ENCODE assay signal across 8 cellular contexts in the genomic region with DNA sequence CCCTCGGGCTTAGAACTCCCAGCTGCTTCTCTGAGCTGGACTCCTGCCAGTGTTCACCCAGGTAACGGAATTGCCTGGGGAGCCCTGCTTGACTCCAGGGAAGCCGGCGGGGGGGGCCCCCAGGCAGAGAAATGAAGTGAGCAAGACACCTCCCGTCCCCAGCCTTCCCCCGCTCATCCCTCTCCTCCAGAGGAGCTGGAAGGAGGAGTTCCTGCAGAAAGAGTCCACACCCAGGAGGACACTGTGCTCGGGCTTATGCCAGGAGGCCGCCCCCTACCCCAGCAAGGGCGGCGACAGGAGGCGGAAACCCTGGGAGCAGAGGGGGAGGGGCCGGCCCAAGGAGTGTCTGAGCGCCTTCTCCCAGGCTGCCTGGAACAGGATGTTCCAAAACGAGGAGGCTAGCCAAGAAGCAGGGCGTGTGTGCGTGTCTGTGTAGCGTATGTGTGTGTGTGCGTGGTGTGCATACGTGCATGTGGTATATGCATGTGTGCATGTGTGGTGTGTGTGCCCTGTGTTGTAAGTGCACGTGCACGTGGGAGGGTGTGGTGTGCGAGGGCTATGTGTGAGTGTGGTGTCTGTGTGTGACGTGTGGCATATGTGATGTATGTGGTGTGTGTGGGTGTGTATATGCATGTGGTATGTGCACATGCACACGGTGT.
DNase-seq lines count a peak whose midpoint lies in the region; ATAC-seq and TF ChIP-seq lines count a peak whose summit lies in the region.

No MANE protein-coding gene starts in this region.

- TF ChIP-seq CTCF in Calu3 (IDR thresholded peaks at IDR 0.05; ENCODE audit: unreplicated experiment) (no peak), esophagus muscularis mucosa (IDR thresholded peaks at IDR 0.05) (no peak), neural progenitor cell (IDR thresholded peaks at IDR 0.05) (no peak)

- peaks cover 21 to 54% (median 46%) of the 10 kb centered on the region in 4 donors for H3K4me1 ChIP-seq in esophagus muscularis mucosa
- H3K4me1 ChIP-seq in neural progenitor cell: peaks cover 19% of the 10 kb centered on the region

- no peaks in the 10 kb centered on the region for H3K79me2 ChIP-seq in neural progenitor cell (ENCODE audit: low read depth)

- H3K27ac Mint-ChIP-seq in Calu3 (ENCODE audit: unreplicated experiment) (no peak overlapping the region), neural progenitor cell (peak overlapping the region; percentile 60)

- intact Hi-C loops in Calu3 (cut with micrococcal nuclease; ENCODE audit: unreplicated experiment): no loop called here
- intact Hi-C loops in esophagus muscularis mucosa (cut with DNase I): no loop called here

- no peak overlapping the region for H3K4me3 Mint-ChIP-seq in Calu3 (ENCODE audit: low read depth, unreplicated experiment)
- no peak overlapping the region for H3K4me3 Mint-ChIP-seq in neural progenitor cell

- peak; percentile 79 for TF ChIP-seq EP300 in esophagus muscularis mucosa (IDR thresholded peaks at IDR 0.05)

- H3F3A ChIP-seq in neural progenitor cell (ENCODE audit: low read depth): no peaks in the 10 kb centered on the region

- no peak for TF ChIP-seq POLR2A in esophagus muscularis mucosa (IDR thresholded peaks at IDR 0.05; ENCODE audit: low read depth)

- H3K9ac ChIP-seq in neural progenitor cell: no peak overlapping the region

- H3K4me3 ChIP-seq in esophagus muscularis mucosa (peak overlapping the region; percentile 29 to 48 (median 39)), neural progenitor cell (no peak overlapping the region)

- peak overlapping the region; percentile 9 for H2AFZ ChIP-seq in neural progenitor cell (replicated peaks)

- H3K9me3 ChIP-seq in esophagus muscularis mucosa: no peaks in the 10 kb centered on the region
- no peaks in the 10 kb centered on the region for H3K9me3 ChIP-seq in neural progenitor cell (ENCODE audit: low read depth)

- H3K27me3 ChIP-seq in esophagus muscularis mucosa: no peaks in the 10 kb centered on the region
- H3K27me3 ChIP-seq in neural progenitor cell: peaks cover 53% of the 10 kb centered on the region

- H3K36me3 ChIP-seq in esophagus muscularis mucosa (no peaks in the 10 kb centered on the region), neural progenitor cell (no peaks in the 10 kb centered on the region)

- BruUV-seq in Calu3 (replicated peaks; lab: Mats Ljungman, UMichigan): no TSS peak

- H3K27ac ChIP-seq in esophagus muscularis mucosa (replicated peaks in 1 of 4) (peak overlapping the region; percentile 15 to 52 (median 33)), neural progenitor cell (no peak overlapping the region)

- H3K9me3 Mint-ChIP-seq in Calu3 (ENCODE audit: low read depth, unreplicated experiment): no peaks in the 10 kb centered on the region
- peaks cover 2% of the 10 kb centered on the region for H3K9me3 Mint-ChIP-seq in neural progenitor cell

- H3K36me3 Mint-ChIP-seq in Calu3 (ENCODE audit: insufficient read depth, unreplicated experiment) (no peaks in the 10 kb centered on the region), neural progenitor cell (no peaks in the 10 kb centered on the region)

- H3K27me3 Mint-ChIP-seq in Calu3 (ENCODE audit: unreplicated experiment): peaks cover 7% of the 10 kb centered on the region
- peaks cover 32% of the 10 kb centered on the region for H3K27me3 Mint-ChIP-seq in neural progenitor cell (ENCODE audit: insufficient read depth, low read depth)

- DNase-seq in Calu3: peak; percentile 46
- peak; percentile 70 for DNase-seq in NCI-H2227 (lab: John Stamatoyannopoulos, UW; ENCODE audit: unreplicated experiment)
- no peak for DNase-seq in esophagus muscularis mucosa (ENCODE audit: extremely low spot score)
- peak; percentile 52 for DNase-seq in neural progenitor cell (ENCODE audit: low spot score)
- DNase-seq in HuH-7 (ENCODE audit: low spot score): no peak
- no peak for DNase-seq in stimulated activated CD4-positive, alpha-beta T cell treated with anti-CD3 and anti-CD28 coated beads, Interleukin-4, amount 100 ng/mL, for 24 hours

- H4K20me1 ChIP-seq in neural progenitor cell (ENCODE audit: low read depth): no peaks in the 10 kb centered on the region

- 21% methylated on average over 18 of the region's 24 CpGs for WGBS in esophagus muscularis mucosa

- ATAC-seq in GM21786 (IDR thresholded peaks at IDR 0.05; ENCODE audit: unreplicated experiment) (no peak), HG02763 (IDR thresholded peaks at IDR 0.05; ENCODE audit: unreplicated experiment) (no peak)

- no peaks in the 10 kb centered on the region for H3K4me1 Mint-ChIP-seq in Calu3 (ENCODE audit: low read depth, unreplicated experiment)
- H3K4me1 Mint-ChIP-seq in neural progenitor cell: peaks cover 23% of the 10 kb centered on the region

- CTCF ChIA-PET in Calu3 (lab: Charles Lee): no interaction called here

- peak overlapping the region; percentile 27 for H3K4me2 ChIP-seq in neural progenitor cell

Comparison
In these comparisons a context has a peak if more than half of its experiments do, and no peak if none do; other contexts are left out.
1. DNase-seq: peak in Calu3 (single experiment), NCI-H2227 (single experiment) and neural progenitor cell (single experiment); none in esophagus muscularis mucosa (single experiment), HuH-7 (single experiment) and stimulated activated CD4-positive, alpha-beta T cell treated with anti-CD3 and anti-CD28 coated beads, Interleukin-4, amount 100 ng/mL, for 24 hours (single experiment).